In genomic region chr1:35790670-35791069, GRCh38 we compare ENCODE assay signal across 38 cellular contexts. TPM values are rescaled to one million over a fixed set of nuclear protein-coding genes. Genes with fewer than 3 reads are reported as not detected.
"Had no signal": no experiment of that assay in that cellular context is flagged by ENCODE, and none has a peak within 500 bp of the region (broad histone marks: within the 10 kb centered on the region; RNA-seq: fewer than 3 reads in every experiment).

No MANE protein-coding gene starts in this region.

- H3K27me3 ChIP-seq: body of pancreas, brain microvascular endothelial cell, breast epithelium had no signal

- FAIRE-seq: astrocyte, TTC549 had no signal

- H3K4me3 Mint-ChIP-seq: activated CD4-positive, alpha-beta memory T cell treated with anti-CD3 and anti-CD28 coated beads, Interleukin-2, amount 10 ng/mL, durations not matched to agents 7 days and 5 days; activated CD4-positive, alpha-beta T cell treated with anti-CD3 and anti-CD28 coated beads for 36 hours; activated CD4-positive, alpha-beta T cell treated with anti-CD3 and anti-CD28 coated beads, Interleukin-2, amount 10 ng/mL, durations not matched to agents 7 days and 5 days; activated CD8-positive, alpha-beta memory T cell treated with anti-CD3 and anti-CD28 coated beads, Interleukin-2, amount 10 ng/mL, durations not matched to agents 7 days and 5 days; activated CD8-positive, alpha-beta T cell treated with anti-CD3 and anti-CD28 coated beads, Interleukin-2, amount 10 ng/mL, durations not matched to agents 7 days and 5 days; activated naive CD4-positive, alpha-beta T cell treated with anti-CD3 and anti-CD28 coated beads, Interleukin-2, amount 10 ng/mL, durations not matched to agents 7 days and 5 days; activated naive CD4-positive, alpha-beta T cell treated with anti-CD3 and anti-CD28 coated beads, Interleukin-2, amount 50 U/mL, for 24 hours; activated naive CD8-positive, alpha-beta T cell; activated naive CD8-positive, alpha-beta T cell treated with anti-CD3 and anti-CD28 coated beads, Interleukin-2, amount 10 ng/mL, durations not matched to agents 7 days and 5 days; activated naive CD8-positive, alpha-beta T cell treated with anti-CD3 and anti-CD28 coated beads, Interleukin-2, amount 50 U/mL, for 24 hours; activated T-cell treated with anti-CD3 and anti-CD28 coated beads, Interleukin-2, amount 50 U/mL, for 24 hours; central memory CD8-positive, alpha-beta T cell; T-helper 1 cell treated with Interleukin-12 subunit alpha and Interleukin-12 subunit beta and Interleukin-4 antibody, amounts not matched to agents 30 μg/mL and 1 μg/mL, for 36 hours; T-helper 2 cell treated with Interferon-gamma antibody and Interleukin-4, amounts not matched to agents 5 μg/mL and 100 μg/mL, for 36 hours had no signal

- H3K27me3 Mint-ChIP-seq: activated CD4-positive, alpha-beta memory T cell treated with anti-CD3 and anti-CD28 coated beads, Interleukin-2, amount 10 ng/mL, durations not matched to agents 7 days and 5 days; activated CD4-positive, alpha-beta T cell treated with anti-CD3 and anti-CD28 coated beads for 36 hours; activated CD8-positive, alpha-beta memory T cell treated with anti-CD3 and anti-CD28 coated beads, Interleukin-2, amount 10 ng/mL, durations not matched to agents 7 days and 5 days; activated naive CD4-positive, alpha-beta T cell treated with anti-CD3 and anti-CD28 coated beads, Interleukin-2, amount 50 U/mL, for 24 hours; activated naive CD8-positive, alpha-beta T cell treated with anti-CD3 and anti-CD28 coated beads, Interleukin-2, amount 50 U/mL, for 24 hours; activated T-cell treated with anti-CD3 and anti-CD28 coated beads, Interleukin-2, amount 50 U/mL, for 24 hours; central memory CD8-positive, alpha-beta T cell had no signal

- H3K27ac ChIP-seq: body of pancreas, brain microvascular endothelial cell, breast epithelium, VCaP had no signal

- ATAC-seq: activated CD4-positive, alpha-beta T cell treated with anti-CD3 and anti-CD28 coated beads for 36 hours; activated CD4-positive, CD25-positive, alpha-beta regulatory T cell treated with anti-CD3 and anti-CD28 coated beads, Interleukin-2, amount 50 U/mL, for 24 hours; activated CD8-positive, alpha-beta memory T cell treated with anti-CD3 and anti-CD28 coated beads, Interleukin-2, amount 10 ng/mL, durations not matched to agents 7 days and 5 days; activated CD8-positive, alpha-beta T cell treated with anti-CD3 and anti-CD28 coated beads, Interleukin-2, amount 10 ng/mL, durations not matched to agents 7 days and 5 days; activated naive CD8-positive, alpha-beta T cell treated with anti-CD3 and anti-CD28 coated beads, Interleukin-2, amount 50 U/mL, for 24 hours; body of pancreas had no signal

- DNase-seq: activated CD4-positive, alpha-beta memory T cell treated with anti-CD3 and anti-CD28 coated beads, Interleukin-2, amount 10 ng/mL, durations not matched to agents 7 days and 5 days; activated CD4-positive, alpha-beta T cell treated with anti-CD3 and anti-CD28 coated beads for 1 hour; activated CD4-positive, alpha-beta T cell treated with anti-CD3 and anti-CD28 coated beads for 36 hours; activated CD4-positive, alpha-beta T cell treated with anti-CD3 and anti-CD28 coated beads for 48 hours; activated CD4-positive, alpha-beta T cell treated with anti-CD3 and anti-CD28 coated beads, Interleukin-2, amount 10 ng/mL, durations not matched to agents 7 days and 5 days; activated CD4-positive, alpha-beta T cell treated with anti-CD3 and anti-CD28 coated beads, Interleukin-2, amount 50 U/mL, for 48 hours; activated CD4-positive, CD25-positive, alpha-beta regulatory T cell; activated CD8-positive, alpha-beta memory T cell treated with anti-CD3 and anti-CD28 coated beads for 24 hours; activated CD8-positive, alpha-beta T cell treated with anti-CD3 and anti-CD28 coated beads, Interleukin-2, amount 10 ng/mL, durations not matched to agents 7 days and 5 days; activated effector memory CD4-positive, alpha-beta T cell treated with Interleukin-2 at 50 U/mL for 16 hours; activated gamma-delta T cell; activated naive CD4-positive, alpha-beta T cell treated with anti-CD3 and anti-CD28 coated beads, Interleukin-2, amount 10 ng/mL, durations not matched to agents 7 days and 5 days; activated naive CD4-positive, alpha-beta T cell treated with Interleukin-2 at 50 U/mL for 16 hours; activated naive CD8-positive, alpha-beta T cell treated with anti-CD3 and anti-CD28 coated beads, Interleukin-2, amount 10 ng/mL, durations not matched to agents 7 days and 5 days; activated naive CD8-positive, alpha-beta T cell treated with anti-CD3 and anti-CD28 coated beads, Interleukin-2, amount 50 U/mL, for 24 hours; activated T-cell treated with anti-CD3 and anti-CD28 coated beads, Interleukin-2, amount 50 U/mL, for 24 hours; activated T-cell treated with anti-CD3 and anti-CD28 coated beads, Interleukin-2, amount 50 U/mL, for 48 hours; amygdala; aorta; body of pancreas; brain microvascular endothelial cell; cerebellar nuclear complex; SW 1271; T-helper 1 cell; T-helper 2 cell; T-helper 9 cell had no signal

- H3K27ac Mint-ChIP-seq: activated CD4-positive, alpha-beta memory T cell treated with anti-CD3 and anti-CD28 coated beads, Interleukin-2, amount 10 ng/mL, durations not matched to agents 7 days and 5 days; activated CD4-positive, alpha-beta T cell treated with anti-CD3 and anti-CD28 coated beads for 36 hours; activated CD4-positive, alpha-beta T cell treated with anti-CD3 and anti-CD28 coated beads, Interleukin-2, amount 10 ng/mL, durations not matched to agents 7 days and 5 days; activated CD8-positive, alpha-beta memory T cell treated with anti-CD3 and anti-CD28 coated beads, Interleukin-2, amount 10 ng/mL, durations not matched to agents 7 days and 5 days; activated CD8-positive, alpha-beta T cell treated with anti-CD3 and anti-CD28 coated beads, Interleukin-2, amount 10 ng/mL, durations not matched to agents 7 days and 5 days; activated naive CD4-positive, alpha-beta T cell treated with anti-CD3 and anti-CD28 coated beads, Interleukin-2, amount 10 ng/mL, durations not matched to agents 7 days and 5 days; activated naive CD4-positive, alpha-beta T cell treated with anti-CD3 and anti-CD28 coated beads, Interleukin-2, amount 50 U/mL, for 24 hours; activated naive CD8-positive, alpha-beta T cell; activated naive CD8-positive, alpha-beta T cell treated with anti-CD3 and anti-CD28 coated beads, Interleukin-2, amount 10 ng/mL, durations not matched to agents 7 days and 5 days; activated naive CD8-positive, alpha-beta T cell treated with anti-CD3 and anti-CD28 coated beads, Interleukin-2, amount 50 U/mL, for 24 hours; activated T-cell treated with anti-CD3 and anti-CD28 coated beads, Interleukin-2, amount 50 U/mL, for 24 hours; activated T-helper 2 cell treated with anti-CD3 and anti-CD28 coated beads, Interferon-gamma antibody, Interleukin-2, Interleukin-4, amounts not matched to agents 10 μg/mL and 5 μg/mL and 100 μg/mL, durations not matched to agents 14 hours and 24 hours and 36 hours; T-helper 1 cell treated with Interleukin-12 subunit alpha and Interleukin-12 subunit beta and Interleukin-4 antibody, amounts not matched to agents 30 μg/mL and 1 μg/mL, for 36 hours; T-helper 2 cell treated with Interferon-gamma antibody and Interleukin-4, amounts not matched to agents 5 μg/mL and 100 μg/mL, for 36 hours had no signal

- H3K36me3 ChIP-seq: brain microvascular endothelial cell, breast epithelium had no signal

- H3K4me1 Mint-ChIP-seq: activated CD4-positive, alpha-beta memory T cell treated with anti-CD3 and anti-CD28 coated beads, Interleukin-2, amount 10 ng/mL, durations not matched to agents 7 days and 5 days; activated CD4-positive, alpha-beta T cell treated with anti-CD3 and anti-CD28 coated beads for 36 hours; activated CD4-positive, alpha-beta T cell treated with anti-CD3 and anti-CD28 coated beads, Interleukin-2, amount 10 ng/mL, durations not matched to agents 7 days and 5 days; activated CD8-positive, alpha-beta memory T cell treated with anti-CD3 and anti-CD28 coated beads, Interleukin-2, amount 10 ng/mL, durations not matched to agents 7 days and 5 days; activated naive CD4-positive, alpha-beta T cell treated with anti-CD3 and anti-CD28 coated beads, Interleukin-2, amount 10 ng/mL, durations not matched to agents 7 days and 5 days; activated naive CD4-positive, alpha-beta T cell treated with anti-CD3 and anti-CD28 coated beads, Interleukin-2, amount 50 U/mL, for 24 hours; activated naive CD8-positive, alpha-beta T cell treated with anti-CD3 and anti-CD28 coated beads, Interleukin-2, amount 10 ng/mL, durations not matched to agents 7 days and 5 days; activated naive CD8-positive, alpha-beta T cell treated with anti-CD3 and anti-CD28 coated beads, Interleukin-2, amount 50 U/mL, for 24 hours; central memory CD8-positive, alpha-beta T cell had no signal

- H3K9me3 Mint-ChIP-seq: activated CD4-positive, alpha-beta memory T cell treated with anti-CD3 and anti-CD28 coated beads, Interleukin-2, amount 10 ng/mL, durations not matched to agents 7 days and 5 days; activated CD4-positive, alpha-beta T cell treated with anti-CD3 and anti-CD28 coated beads, Interleukin-2, amount 10 ng/mL, durations not matched to agents 7 days and 5 days; activated naive CD4-positive, alpha-beta T cell treated with anti-CD3 and anti-CD28 coated beads, Interleukin-2, amount 10 ng/mL, durations not matched to agents 7 days and 5 days; activated naive CD4-positive, alpha-beta T cell treated with anti-CD3 and anti-CD28 coated beads, Interleukin-2, amount 50 U/mL, for 24 hours; activated naive CD8-positive, alpha-beta T cell treated with anti-CD3 and anti-CD28 coated beads, Interleukin-2, amount 10 ng/mL, durations not matched to agents 7 days and 5 days; activated naive CD8-positive, alpha-beta T cell treated with anti-CD3 and anti-CD28 coated beads, Interleukin-2, amount 50 U/mL, for 24 hours; activated T-cell treated with anti-CD3 and anti-CD28 coated beads, Interleukin-2, amount 50 U/mL, for 24 hours; activated T-helper 2 cell treated with anti-CD3 and anti-CD28 coated beads, Interferon-gamma antibody, Interleukin-2, Interleukin-4, amounts not matched to agents 10 μg/mL and 5 μg/mL and 100 μg/mL, durations not matched to agents 14 hours and 24 hours and 36 hours; central memory CD8-positive, alpha-beta T cell; T-helper 1 cell treated with Interleukin-12 subunit alpha and Interleukin-12 subunit beta and Interleukin-4 antibody, amounts not matched to agents 30 μg/mL and 1 μg/mL, for 36 hours; T-helper 2 cell treated with Interferon-gamma antibody and Interleukin-4, amounts not matched to agents 5 μg/mL and 100 μg/mL, for 36 hours had no signal

- H3K4me3 ChIP-seq: body of pancreas, breast epithelium had no signal

- H3K9me3 ChIP-seq: body of pancreas, breast epithelium had no signal

- H3K4me1 ChIP-seq: body of pancreas, breast epithelium had no signal

- H3K36me3 Mint-ChIP-seq: activated CD8-positive, alpha-beta memory T cell treated with anti-CD3 and anti-CD28 coated beads, Interleukin-2, amount 10 ng/mL, durations not matched to agents 7 days and 5 days; activated naive CD4-positive, alpha-beta T cell treated with anti-CD3 and anti-CD28 coated beads, Interleukin-2, amount 10 ng/mL, durations not matched to agents 7 days and 5 days; activated naive CD4-positive, alpha-beta T cell treated with anti-CD3 and anti-CD28 coated beads, Interleukin-2, amount 50 U/mL, for 24 hours; activated naive CD8-positive, alpha-beta T cell; activated naive CD8-positive, alpha-beta T cell treated with anti-CD3 and anti-CD28 coated beads, Interleukin-2, amount 10 ng/mL, durations not matched to agents 7 days and 5 days had no signal

RNA-seq across cellular contexts. Expression of gene CLSPN, which starts 20.9 kb away (rescaled TPM):
- total RNA-seq: body of pancreas had no signal
- polyA plus RNA-seq: aorta had no signal
